Comparison of ENCODE assay signal across 8 cellular contexts in genomic region chr2:156434461-156435291, GRCh38. TPM values are rescaled to one million over a fixed set of nuclear protein-coding genes. Genes with fewer than 3 reads are reported as not detected.
A peak's percentile ranks its signal among the peaks of the same experiment; 100 is the strongest.
DNase-seq lines count a peak whose midpoint lies in the region; ATAC-seq, FAIRE-seq and TF ChIP-seq lines count a peak whose summit lies in the region.

No MANE protein-coding gene starts in this region.

- peaks cover 17 to 28% (median 25%) of the 10 kb centered on the region in 3 donors for H3K4me1 Mint-ChIP-seq in IgD-negative memory B cell

- H3K27me3 ChIP-seq in muscle layer of duodenum (ENCODE audit: low read depth, low read length), result no peaks in the 10 kb centered on the region

- ATAC-seq in A549, result no peak

- 38% methylated on average over 8 of the region's 8 CpGs for WGBS in A549 (ENCODE audit: missing lambda C conversion rate)

- H3K4me1 ChIP-seq in A549 (peaks cover 60% of the 10 kb centered on the region), muscle layer of duodenum (ENCODE audit: control insufficient read depth in 1 of 2, insufficient read depth in 2 of 2, low read length in 2 of 2) (peaks cover 19 to 22% of the 10 kb centered on the region in 2 donors)

- H3K9me3 Mint-ChIP-seq in IgD-negative memory B cell, result no peaks in the 10 kb centered on the region

- no peaks in the 10 kb centered on the region for H3K9me3 ChIP-seq in A549
- no peaks in the 10 kb centered on the region for H3K9me3 ChIP-seq in muscle layer of duodenum (ENCODE audit: control insufficient read depth in 1 of 2, low read length in 2 of 2)

- H3K27ac ChIP-seq in A549 (peak overlapping the region; percentile 97 to 99), muscle layer of duodenum (ENCODE audit: low read length) (peak overlapping the region; percentile 93)

- peak overlapping the region; percentile 89 for H3K4me2 ChIP-seq in A549

- no peak for TF ChIP-seq RAD21 in A549 (conservative IDR thresholded peaks at IDR 0.05 in 1 of 2, IDR thresholded peaks at IDR 0.05 in 1 of 2)

- TF ChIP-seq CTCF in A549 (IDR thresholded peaks at IDR 0.05), result no peak

- TF ChIP-seq POLR2A in A549 (IDR thresholded peaks at IDR 0.05; ENCODE audit: low read length), result no peak

- CTCF ChIA-PET in A549 (lab: Yijun Ruan, JAX), result interaction anchor here (0.7 to 1.1 kb wide), 2 partner anchors 104 to 129 kb away, joined by 4 read pairs; no protein-coding TSS in a partner anchor

- POLR2A ChIA-PET in A549 (lab: Yijun Ruan, JAX), result interaction anchor here (0.9 to 1.3 kb wide), 4 partner anchors 29 to 100 kb away, joined by 5 to 13 read pairs (median 7); no protein-coding TSS in a partner anchor

- H3K4me3 Mint-ChIP-seq in IgD-negative memory B cell, result peak overlapping the region; percentile 67 to 99 (median 91)

- TF ChIP-seq EP300 in A549 (IDR thresholded peaks at IDR 0.05), result no peak

- DNase-seq in A549 (ENCODE audit: low read depth in 1 of 2, low spot score in 1 of 2) (peak in 1 of 2 experiments; percentile 21), SKM-1 treated with dmso at 0.1 percent for 144 hours (lab: John Stamatoyannopoulos, UW; ENCODE audit: unreplicated experiment) (no peak), GM19240 (ENCODE audit: insufficient read length, low spot score) (no peak), NCI-H446 (lab: John Stamatoyannopoulos, UW) (no peak), NCI-H1436 (lab: John Stamatoyannopoulos, UW) (no peak)
- DNase-seq in central memory CD4-positive, alpha-beta T cell, result peak; percentile 14

- H3K4me3 ChIP-seq in A549 (peak overlapping the region; percentile 69), muscle layer of duodenum (ENCODE audit: low read depth in 1 of 2, low read length in 2 of 2) (peak overlapping the region; percentile 77 to 95)

- H3K27ac Mint-ChIP-seq in IgD-negative memory B cell, result peak overlapping the region; percentile 46 to 69 (median 56)

- peaks cover 0 to 7% of the 10 kb centered on the region in 2 donors for H3K36me3 ChIP-seq in muscle layer of duodenum (ENCODE audit: control insufficient read depth in 1 of 2, insufficient read depth in 2 of 2, low read length in 2 of 2)

- no peaks in the 10 kb centered on the region for H3K27me3 Mint-ChIP-seq in IgD-negative memory B cell

- no peaks in the 10 kb centered on the region for H3K36me3 Mint-ChIP-seq in IgD-negative memory B cell

- no peak for FAIRE-seq in A549 (lab: Jason Lieb, UNC)

TF ChIP-seq in A549, 52 proteins besides CTCF, POLR2A, EP300 and RAD21:
- no peak for TF ChIP-seq ZSCAN20 (CRISPR knock-in tag; IDR thresholded peaks at IDR 0.05)
- no peak for TF ChIP-seq CHD2 (IDR thresholded peaks at IDR 0.05; ENCODE audit: low read length, partially characterized antibody)
- no peak for TF ChIP-seq REST (IDR thresholded peaks at IDR 0.05)
- TF ChIP-seq KDM5A (IDR thresholded peaks at IDR 0.05), result no peak
- TF ChIP-seq FOXS1 (CRISPR knock-in tag; IDR thresholded peaks at IDR 0.05), result no peak
- TF ChIP-seq MYC (IDR thresholded peaks at IDR 0.05; ENCODE audit: borderline replicate concordance, low read length), result no peak
- no peak for TF ChIP-seq CBX8 (IDR thresholded peaks at IDR 0.05)
- no peak for TF ChIP-seq BCL3 (IDR thresholded peaks at IDR 0.05)
- no peak for TF ChIP-seq MAZ (IDR thresholded peaks at IDR 0.05; ENCODE audit: borderline replicate concordance, low read depth, low read length)
- no peak for TF ChIP-seq FOSL2 (IDR thresholded peaks at IDR 0.05)
- TF ChIP-seq FOSL2 (CRISPR knock-in tag; IDR thresholded peaks at IDR 0.05), result no peak
- no peak for TF ChIP-seq CHD4 (IDR thresholded peaks at IDR 0.05; ENCODE audit: borderline replicate concordance)
- no peak for TF ChIP-seq HDAC2 (IDR thresholded peaks at IDR 0.05)
- TF ChIP-seq ZFP36 (IDR thresholded peaks at IDR 0.05; ENCODE audit: borderline replicate concordance, partially characterized antibody), result no peak
- no peak for TF ChIP-seq CBX2 (IDR thresholded peaks at IDR 0.05; ENCODE audit: borderline replicate concordance, low read depth)
- no peak for TF ChIP-seq EHMT2 (IDR thresholded peaks at IDR 0.05; ENCODE audit: low read depth)
- no peak for TF ChIP-seq MAX (IDR thresholded peaks at IDR 0.05)
TF ChIP-seq in A549: peak in this region for 0.

RNA-seq across cellular contexts. Expression of gene GPD2, which starts 1.5 kb away (rescaled TPM):
- polyA plus RNA-seq in A549 (2011; rRNA removed) (39.6 and 41.9 TPM in 2 replicates), A549 (2017; fragmentation: RNase III; extraction: RNeasy Plus Mini Kit Qiagen cat#74134 plus additional on column Dnase treatment) (26.6 to 28.3 TPM (median 27.8 TPM) in 3 replicates), IgD-negative memory B cell (6.5 TPM)
- polyA plus RNA-seq in A549 (2012; cell fraction: cytosol; rRNA removed), result 7.9 and 8.6 TPM in 2 replicates
- polyA plus RNA-seq in A549 (2012; cell fraction: nucleus; rRNA removed), result 5.6 and 8.6 TPM in 2 replicates
- polyA minus RNA-seq in A549 (2011; rRNA and poly(A)+ RNA removed), result 76.4 and 79.8 TPM in 2 replicates
